Comparison of ENCODE assay signal across 8 cellular contexts in the genomic region with DNA sequence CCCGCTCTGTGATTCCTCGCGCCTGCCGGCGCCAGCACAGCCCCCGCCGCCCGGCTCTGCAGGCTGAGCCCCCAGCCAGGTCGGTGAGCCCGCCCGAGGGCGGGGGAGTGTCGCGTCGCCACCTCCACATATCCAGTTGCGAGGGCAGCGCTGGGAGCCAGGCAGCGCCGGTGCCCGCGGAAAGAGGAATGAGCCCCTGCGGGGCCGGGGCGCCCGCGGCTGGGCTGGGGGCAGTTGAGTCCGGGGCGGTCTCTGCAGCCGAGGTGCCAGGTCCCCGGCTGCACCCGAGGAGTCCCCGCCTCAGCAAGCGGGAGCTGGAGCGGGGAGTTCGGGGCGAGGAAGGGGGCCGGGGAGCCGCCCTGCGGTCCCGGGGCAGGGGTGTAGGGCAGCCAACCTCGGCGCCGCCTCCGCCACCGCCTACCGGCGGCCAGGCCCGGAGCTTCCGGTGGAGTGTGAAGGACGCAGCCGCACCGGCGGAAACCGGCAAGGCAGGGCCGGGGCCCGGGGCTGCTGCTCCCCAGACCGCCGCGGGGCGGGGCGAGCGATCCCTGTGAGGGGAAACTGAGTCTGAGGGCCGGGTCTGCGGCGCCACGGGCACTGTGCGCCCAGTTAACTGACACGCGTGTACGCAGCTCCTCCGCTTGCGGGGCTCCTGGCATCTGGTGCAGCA. TPM values are rescaled to one million over a fixed set of nuclear protein-coding genes. Genes with fewer than 3 reads are reported as not detected.
DNase-seq lines count a peak whose midpoint lies in the region; ATAC-seq, FAIRE-seq and TF ChIP-seq lines count a peak whose summit lies in the region.

No MANE protein-coding gene starts in this region.

- no TSS peak for BruUV-seq in PC-9 (replicated peaks; lab: Mats Ljungman, UMichigan)

- no peaks in the 10 kb centered on the region for H3K79me2 ChIP-seq in PC-9 (ENCODE audit: low read depth)

- H3K9me3 Mint-ChIP-seq in activated naive CD4-positive, alpha-beta T cell treated with anti-CD3 and anti-CD28 coated beads, Interleukin-2, amount 50 U/mL, for 24 hours = no peaks in the 10 kb centered on the region

- DNase-seq in A549 (ENCODE audit: low read depth in 1 of 2, low spot score in 1 of 2) (peak; percentile 57 to 78), PC-9 (peak in 1 of 2 experiments; percentile 69), Right ventricle myocardium superior (peak; percentile 89), ovary (peak; percentile 74 to 84 (median 79)), GF-D8 (lab: John Stamatoyannopoulos, UW) (no peak)

- H3K4me2 ChIP-seq in A549 = peak overlapping the region; percentile 88
- H3K4me2 ChIP-seq in PC-9 = peak overlapping the region; percentile 100

- no peak for FAIRE-seq in A549 (lab: Jason Lieb, UNC)

- 21% methylated on average over 7 of the region's 72 CpGs for WGBS in A549 (ENCODE audit: missing lambda C conversion rate)
- 2 to 5% (median 2%) methylated on average over 36 to 71 of the region's 72 CpGs for WGBS in ovary, 3 donors

- peaks cover 73% of the 10 kb centered on the region for H3K4me1 Mint-ChIP-seq in activated naive CD4-positive, alpha-beta T cell treated with anti-CD3 and anti-CD28 coated beads, Interleukin-2, amount 50 U/mL, for 24 hours

- CTCF ChIA-PET in A549 (lab: Yijun Ruan, JAX) = interaction anchor here (0.6 to 10.4 kb wide), 12 partner anchors 8 to 181 kb away, joined by 3 to 66 read pairs (median 3); no protein-coding TSS in a partner anchor
- CTCF ChIA-PET in PC-9 (lab: Charles Lee) = no interaction called here

- ATAC-seq in A549 (peak; percentile 85 to 93), GM18511 (IDR thresholded peaks at IDR 0.05; ENCODE audit: unreplicated experiment) (peak; percentile 22), HG03139 (IDR thresholded peaks at IDR 0.05; ENCODE audit: unreplicated experiment) (peak; percentile 21), Right ventricle myocardium superior (ENCODE audit: poor library complexity) (peak; percentile 96)

- no peaks in the 10 kb centered on the region for H4K20me1 ChIP-seq in PC-9 (ENCODE audit: insufficient read depth)

- H3K36me3 Mint-ChIP-seq in activated naive CD4-positive, alpha-beta T cell treated with anti-CD3 and anti-CD28 coated beads, Interleukin-2, amount 50 U/mL, for 24 hours = peaks cover 23% of the 10 kb centered on the region

- H3K4me1 ChIP-seq in A549 (peaks cover 26% of the 10 kb centered on the region), PC-9 (replicated peaks; ENCODE audit: insufficient read depth) (peaks cover 11% of the 10 kb centered on the region), ovary (ENCODE audit: insufficient read depth) (peaks cover 17% of the 10 kb centered on the region)

- no peaks in the 10 kb centered on the region for H3K27me3 Mint-ChIP-seq in activated naive CD4-positive, alpha-beta T cell treated with anti-CD3 and anti-CD28 coated beads, Interleukin-2, amount 50 U/mL, for 24 hours

- TF ChIP-seq EP300 in A549 (IDR thresholded peaks at IDR 0.05) (no peak), ovary (IDR thresholded peaks at IDR 0.05) (no peak)

- intact Hi-C loops in PC-9 (cut with micrococcal nuclease; ENCODE audit: unreplicated experiment) = no loop called here
- intact Hi-C loops in Right ventricle myocardium superior (cut with DNase I) = no loop called here
- intact Hi-C loops in ovary (cut with DNase I) = no loop called here

- no peaks in the 10 kb centered on the region for H3K36me3 ChIP-seq in PC-9 (ENCODE audit: low read depth)
- no peaks in the 10 kb centered on the region for H3K36me3 ChIP-seq in ovary

- peak overlapping the region; percentile 98 for H3K27ac Mint-ChIP-seq in activated naive CD4-positive, alpha-beta T cell treated with anti-CD3 and anti-CD28 coated beads, Interleukin-2, amount 50 U/mL, for 24 hours

- peak overlapping the region; percentile 91 for H2AFZ ChIP-seq in PC-9

- no peaks in the 10 kb centered on the region for H3K27me3 ChIP-seq in PC-9 (ENCODE audit: insufficient read depth, low read depth)
- no peaks in the 10 kb centered on the region for H3K27me3 ChIP-seq in ovary

- peaks cover 20% of the 10 kb centered on the region for H3F3A ChIP-seq in PC-9 (ENCODE audit: insufficient read depth, low read depth)

- peak overlapping the region; percentile 95 for H3K4me3 Mint-ChIP-seq in activated naive CD4-positive, alpha-beta T cell treated with anti-CD3 and anti-CD28 coated beads, Interleukin-2, amount 50 U/mL, for 24 hours

- TF ChIP-seq CTCF in A549 (IDR thresholded peaks at IDR 0.05) (no peak), PC-9 (conservative IDR thresholded peaks at IDR 0.05) (peak; percentile 27; the same call in 1 of the 2 replicates), ovary (IDR thresholded peaks at IDR 0.05) (peak in 2 of 3 donors; percentile 29 to 36)

- TF ChIP-seq POLR2A in A549 (IDR thresholded peaks at IDR 0.05; ENCODE audit: low read length) (peak; percentile 73), ovary (IDR thresholded peaks at IDR 0.05) (peak; percentile 34)

- POLR2A ChIA-PET in A549 (lab: Yijun Ruan, JAX) (interaction anchor here (0.6 to 1.7 kb wide), 7 partner anchors 9 to 136 kb away, joined by 3 to 7 read pairs (median 5); partner anchors contain the start of gene FBXW2), PC-9 (lab: Charles Lee; ENCODE audit: unreplicated experiment) (interaction anchor here (0.7 kb wide), 1 partner anchor 387 kb away, joined by 5 read pairs; no protein-coding TSS in a partner anchor)

- TF ChIP-seq RAD21 in A549 (conservative IDR thresholded peaks at IDR 0.05 in 1 of 2, IDR thresholded peaks at IDR 0.05 in 1 of 2) = 0 out of 5 replicates have a peak, but pooled peaks of 1 of the 2 experiments have one; percentile 10

- H3K9me3 ChIP-seq in A549 (no peaks in the 10 kb centered on the region), PC-9 (ENCODE audit: insufficient read depth, low read depth) (no peaks in the 10 kb centered on the region), ovary (no peaks in the 10 kb centered on the region)

- H3K9me2 ChIP-seq in PC-9 (ENCODE audit: insufficient read depth) = no peaks in the 10 kb centered on the region

- H3K27ac ChIP-seq in A549 (peak overlapping the region; percentile 89 to 97), PC-9 (no peak overlapping the region), ovary (peak overlapping the region; percentile 62 to 81)

- peak overlapping the region; percentile 77 for H3K4me3 ChIP-seq in A549
- H3K4me3 ChIP-seq in PC-9 = peak overlapping the region; percentile 81
- H3K4me3 ChIP-seq in ovary = peak overlapping the region; percentile 74

TF ChIP-seq in A549, 52 proteins besides CTCF, POLR2A, EP300 and RAD21 (continues in another document):
- TF ChIP-seq POLR2AphosphoS2 (conservative IDR thresholded peaks at IDR 0.05; ENCODE audit: low read length) (no peak), HOXB5 (CRISPR knock-in tag; IDR thresholded peaks at IDR 0.05) (0 out of 2 replicates have a peak, but pooled peaks have one; percentile 17), HES2 (IDR thresholded peaks at IDR 0.05) (no peak), EHF (CRISPR knock-in tag; IDR thresholded peaks at IDR 0.05) (0 out of 2 replicates have a peak, but pooled peaks have one; percentile 32), CBX8 (IDR thresholded peaks at IDR 0.05) (no peak), TFCP2L1 (CRISPR knock-in tag; IDR thresholded peaks at IDR 0.05) (0 out of 2 replicates have a peak, but pooled peaks have one; percentile 3), NPAS2 (CRISPR knock-in tag; IDR thresholded peaks at IDR 0.05; ENCODE audit: borderline replicate concordance) (no peak), FOSB (CRISPR knock-in tag; IDR thresholded peaks at IDR 0.05) (no peak), MYC (IDR thresholded peaks at IDR 0.05; ENCODE audit: borderline replicate concordance, low read length) (no peak), HOXB13 (CRISPR knock-in tag; IDR thresholded peaks at IDR 0.05; ENCODE audit: low read depth) (peak; percentile 50; the same call in 1 of the 2 replicates), FOSL2 (IDR thresholded peaks at IDR 0.05) (no peak), FOSL2 (CRISPR knock-in tag; IDR thresholded peaks at IDR 0.05) (0 out of 2 replicates have a peak, but pooled peaks have one; percentile 16), JUN (IDR thresholded peaks at IDR 0.05) (peak in 1 of 2 experiments; percentile 85; a peak in 4 of 5 replicates), ESRRA (IDR thresholded peaks at IDR 0.05; ENCODE audit: borderline replicate concordance, low read length) (no peak)
- TF ChIP-seq, protein P1, sequence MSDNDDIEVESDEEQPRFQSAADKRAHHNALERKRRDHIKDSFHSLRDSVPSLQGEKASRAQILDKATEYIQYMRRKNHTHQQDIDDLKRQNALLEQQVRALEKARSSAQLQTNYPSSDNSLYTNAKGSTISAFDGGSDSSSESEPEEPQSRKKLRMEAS (IDR thresholded peaks at IDR 0.05) = peak; percentile 62; the same call in 1 of the 2 replicates
- TF ChIP-seq, protein P2, sequence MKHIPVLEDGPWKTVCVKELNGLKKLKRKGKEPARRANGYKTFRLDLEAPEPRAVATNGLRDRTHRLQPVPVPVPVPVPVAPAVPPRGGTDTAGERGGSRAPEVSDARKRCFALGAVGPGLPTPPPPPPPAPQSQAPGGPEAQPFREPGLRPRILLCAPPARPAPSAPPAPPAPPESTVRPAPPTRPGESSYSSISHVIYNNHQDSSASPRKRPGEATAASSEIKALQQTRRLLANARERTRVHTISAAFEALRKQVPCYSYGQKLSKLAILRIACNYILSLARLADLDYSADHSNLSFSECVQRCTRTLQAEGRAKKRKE (CRISPR knock-in tag; IDR thresholded peaks at IDR 0.05; ENCODE audit: low read depth) = peak; percentile 54; the same call in 1 of the 2 replicates

RNA-seq across cellular contexts. Expression of gene TRAF1, which starts 2.3 kb away (rescaled TPM):
- polyA plus RNA-seq in A549 (2011; rRNA removed) = 3.4 and 4.1 TPM in 2 replicates
- 2.1 and 2.6 TPM in 2 replicates for polyA plus RNA-seq in A549 (2012; cell fraction: cytosol; rRNA removed)
- 8.0 and 8.1 TPM in 2 replicates for polyA plus RNA-seq in A549 (2012; cell fraction: nucleus; rRNA removed)
- 2.0 to 4.6 TPM (median 2.1 TPM) in 3 replicates for polyA plus RNA-seq in A549 (2017; fragmentation: RNase III; extraction: RNeasy Plus Mini Kit Qiagen cat#74134 plus additional on column Dnase treatment)
- polyA minus RNA-seq in A549 (2011; rRNA and poly(A)+ RNA removed) = 3.8 and 5.4 TPM in 2 replicates
- 2.7 and 2.9 TPM in 2 replicates for total RNA-seq in PC-9 (2021)
- total RNA-seq in Right ventricle myocardium superior = 2.2 TPM
- total RNA-seq in ovary = 1 to 10 TPM; 4.1 to 9.4 (median 5.5) TPM
- 1 to 10 TPM; 4.4 to 6.2 TPM for polyA plus RNA-seq in ovary

RNA-seq across cellular contexts. Expression of gene PHF19, which starts 51.9 kb away (rescaled TPM):
- 50.7 and 64.9 TPM in 2 replicates for polyA plus RNA-seq in A549 (2011; rRNA removed)
- polyA plus RNA-seq in A549 (2012; cell fraction: cytosol; rRNA removed) = 185 and 190 TPM in 2 replicates
- polyA plus RNA-seq in A549 (2012; cell fraction: nucleus; rRNA removed) = 139 and 140 TPM in 2 replicates
- 102 to 105 TPM (median 104 TPM) in 3 replicates for polyA plus RNA-seq in A549 (2017; fragmentation: RNase III; extraction: RNeasy Plus Mini Kit Qiagen cat#74134 plus additional on column Dnase treatment)
- polyA minus RNA-seq in A549 (2011; rRNA and poly(A)+ RNA removed) = 103 and 110 TPM in 2 replicates
- total RNA-seq in PC-9 (2021) = 66.4 and 72.9 TPM in 2 replicates
- total RNA-seq in Right ventricle myocardium superior = 11.9 TPM
- total RNA-seq in ovary = 10 to 100 TPM; 16.8 to 56.0 (median 42.8) TPM
- polyA plus RNA-seq in ovary = 10 to 100 TPM; 24.1 to 26.6 TPM

Comparison
In these comparisons a context has a peak if more than half of its experiments do, and no peak if none do; other contexts are left out.
1. ATAC-seq: peak in every context shown above with its lines; median percentile 96 in Right ventricle myocardium superior; 89 in A549; 22 in GM18511; 21 in HG03139.